ENCODE assay signal across 9 cellular contexts in genomic region chr1:28602536-28603439, GRCh38. TPM values are rescaled to one million over a fixed set of nuclear protein-coding genes. Genes with fewer than 3 reads are reported as not detected.
DNase-seq lines count a peak whose midpoint lies in the region; ATAC-seq and TF ChIP-seq lines count a peak whose summit lies in the region.
"Had no signal": no experiment of that assay in that cellular context is flagged by ENCODE, and none has a peak within 500 bp of the region (broad histone marks: within the 10 kb centered on the region; RNA-seq: fewer than 3 reads in every experiment).

No MANE protein-coding gene starts in this region.

- H3K9me3 ChIP-seq in SK-N-SH (no peaks in the 10 kb centered on the region), endodermal cell (ENCODE audit: control insufficient read depth, low read length) (no peaks in the 10 kb centered on the region)

- CTCF ChIA-PET in SK-N-SH (lab: Yijun Ruan, JAX): interaction anchor here (0.6 to 6.4 kb wide), 34 partner anchors 9 to 354 kb away, joined by 3 to 48 read pairs (median 4); partner anchors contain the start of gene RCC1

- peak overlapping the region; percentile 81 for H3K27ac Mint-ChIP-seq in endodermal cell
- no peak overlapping the region for H3K27ac Mint-ChIP-seq in mesothelial cell of epicardium
- peak overlapping the region in 1 of 2 donors; percentile 33 for H3K27ac Mint-ChIP-seq in natural killer cell

- DNase-seq in NOMO-1 (lab: John Stamatoyannopoulos, UW; ENCODE audit: unreplicated experiment in 2 of 2) (peak; percentile 22 to 47), NOMO-1 treated with dmso at 0.1 percent for 144 hours (lab: John Stamatoyannopoulos, UW; ENCODE audit: unreplicated experiment) (no peak), Kasumi-1 (lab: John Stamatoyannopoulos, UW) (peak; percentile 73 to 88), SK-N-SH (peak; percentile 80), endodermal cell (peak; percentile 86), mesothelial cell of epicardium (ENCODE audit: low spot score in 2 of 2, unreplicated experiment in 2 of 2) (peak in 1 of 2 experiments; percentile 65), natural killer cell (no peak)

- no peaks in the 10 kb centered on the region for H3K27me3 ChIP-seq in SK-N-SH (ENCODE audit: insufficient read depth)
- H3K27me3 ChIP-seq in endodermal cell (ENCODE audit: control insufficient read depth, insufficient read depth, low read length, poor library complexity, severe bottlenecking): no peaks in the 10 kb centered on the region

- ATAC-seq in GM18517 (IDR thresholded peaks at IDR 0.05; ENCODE audit: unreplicated experiment) (no peak), natural killer cell (no peak)

- H3K36me3 Mint-ChIP-seq in endodermal cell (ENCODE audit: low read depth): peaks cover 32% of the 10 kb centered on the region
- H3K36me3 Mint-ChIP-seq in mesothelial cell of epicardium: peaks cover 2% of the 10 kb centered on the region
- no peaks in the 10 kb centered on the region for H3K36me3 Mint-ChIP-seq in natural killer cell

- no peaks in the 10 kb centered on the region for H3K9me3 Mint-ChIP-seq in endodermal cell
- H3K9me3 Mint-ChIP-seq in mesothelial cell of epicardium: no peaks in the 10 kb centered on the region
- H3K9me3 Mint-ChIP-seq in natural killer cell: no peaks in the 10 kb centered on the region

- H3K27me3 Mint-ChIP-seq in endodermal cell (ENCODE audit: insufficient read depth) (no peaks in the 10 kb centered on the region), mesothelial cell of epicardium (ENCODE audit: low read depth) (no peaks in the 10 kb centered on the region), natural killer cell (ENCODE audit: low read depth in 2 of 2) (no peaks in the 10 kb centered on the region)

- no peak overlapping the region for H3K4me3 Mint-ChIP-seq in endodermal cell
- no peak overlapping the region for H3K4me3 Mint-ChIP-seq in mesothelial cell of epicardium
- no peak overlapping the region for H3K4me3 Mint-ChIP-seq in natural killer cell

- H3K9ac ChIP-seq in SK-N-SH: no peak overlapping the region
- H3K9ac ChIP-seq in endodermal cell (ENCODE audit: extremely low read depth, low read length, poor library complexity, severe bottlenecking): no peak overlapping the region

- no peak for TF ChIP-seq EP300 in SK-N-SH (IDR thresholded peaks at IDR 0.05; ENCODE audit: borderline replicate concordance in 1 of 2, low read depth in 1 of 2, low read length in 1 of 2)

- WGBS in SK-N-SH (ENCODE audit: low lambda C conversion rate): 61% methylated on average over 15 of the region's 15 CpGs
- 78% methylated on average over 13 to 15 of the region's 15 CpGs for WGBS in endodermal cell (ENCODE audit: insufficient coverage in 1 of 2, insufficient read length in 1 of 2), 2 experiments

- peaks cover 4% of the 10 kb centered on the region; the same call in 1 of the 2 replicates for H4K20me1 ChIP-seq in SK-N-SH (ENCODE audit: insufficient read depth)

- intact Hi-C loops in natural killer cell (cut with micrococcal nuclease): no loop called here

- H3F3A ChIP-seq in SK-N-SH (replicated peaks; ENCODE audit: insufficient read depth): peaks cover 32% of the 10 kb centered on the region

- H3K4me1 ChIP-seq in SK-N-SH (ENCODE audit: control insufficient read depth in 1 of 2, insufficient read depth in 2 of 2, low read depth in 1 of 2, low read length in 1 of 2) (peaks cover 0 to 13% of the 10 kb centered on the region in 2 experiments; a peak in 3 of 4 replicates), endodermal cell (ENCODE audit: control insufficient read depth, insufficient read depth, low read length) (no peaks in the 10 kb centered on the region)

- TF ChIP-seq CTCF in SK-N-SH (IDR thresholded peaks at IDR 0.05) (peak; percentile 86), endodermal cell (conservative IDR thresholded peaks at IDR 0.05) (peak; percentile 83), mesothelial cell of epicardium (IDR thresholded peaks at IDR 0.05; ENCODE audit: unreplicated experiment) (peak; percentile 45), natural killer cell (IDR thresholded peaks at IDR 0.05) (no peak)

- no peaks in the 10 kb centered on the region for H3K9me2 ChIP-seq in SK-N-SH

- H3K79me2 ChIP-seq in SK-N-SH (ENCODE audit: insufficient read depth): no peaks in the 10 kb centered on the region

- H3K4me3 ChIP-seq in SK-N-SH (ENCODE audit: low read depth in 2 of 2, low read length in 1 of 2) (no peak overlapping the region; a peak in 1 of 4 replicates), endodermal cell (ENCODE audit: low read length) (no peak overlapping the region)

- H3K4me1 Mint-ChIP-seq in endodermal cell: no peaks in the 10 kb centered on the region
- no peaks in the 10 kb centered on the region for H3K4me1 Mint-ChIP-seq in mesothelial cell of epicardium
- H3K4me1 Mint-ChIP-seq in natural killer cell: no peaks in the 10 kb centered on the region

- H3K36me3 ChIP-seq in SK-N-SH (replicated peaks in 1 of 2; ENCODE audit: control insufficient read depth in 1 of 2, insufficient read depth in 2 of 2, low read length in 1 of 2): peaks cover 8 to 20% of the 10 kb centered on the region in 2 experiments
- peaks cover 35% of the 10 kb centered on the region for H3K36me3 ChIP-seq in endodermal cell (ENCODE audit: control insufficient read depth, insufficient read depth, low read length)

- no peak overlapping the region for H2AFZ ChIP-seq in SK-N-SH (ENCODE audit: low read depth)

- H3K4me2 ChIP-seq in SK-N-SH: peak overlapping the region; percentile 71

- H3K27ac ChIP-seq in SK-N-SH (ENCODE audit: low read depth in 2 of 2, low read length in 1 of 2) (peak overlapping the region in 1 of 2 experiments; percentile 69; a peak in 2 of 4 replicates), endodermal cell (ENCODE audit: low read depth, low read length) (no peak overlapping the region)

- POLR2A ChIA-PET in SK-N-SH (lab: Yijun Ruan, JAX): interaction anchor here (1.1 to 1.8 kb wide), 2 partner anchors 21 to 84 kb away, joined by 3 to 14 read pairs; no protein-coding TSS in a partner anchor

- peak; percentile 92 for TF ChIP-seq RAD21 in SK-N-SH (IDR thresholded peaks at IDR 0.05; ENCODE audit: low read length)

TF ChIP-seq in SK-N-SH, 30 proteins besides CTCF, POLR2A, EP300 and RAD21:
- no peak for TF ChIP-seq JUND (IDR thresholded peaks at IDR 0.05)
- TF ChIP-seq SMC3 (IDR thresholded peaks at IDR 0.05; ENCODE audit: low read depth, low read length): peak; percentile 84

RNA-seq across cellular contexts. Expression of gene RAB42, which starts 10.7 kb away (rescaled TPM):
- 4.6 and 5.5 TPM in 2 replicates for polyA plus RNA-seq in SK-N-SH (2012; rRNA removed)
- polyA plus RNA-seq in SK-N-SH (2012; cell fraction: cytosol; rRNA removed): 3.2 and 4.9 TPM in 2 replicates
- polyA plus RNA-seq in SK-N-SH (2012; cell fraction: nucleus; rRNA removed): 1.4 and 1.5 TPM in 2 replicates
- total RNA-seq in endodermal cell (1 to 10 TPM; 2.1 to 3.0 TPM), mesothelial cell of epicardium (4.6 to 5.1 TPM (median 4.8 TPM) in 3 replicates), natural killer cell (under 1 TPM in 1 of 3 donors, not detected in 2; 0.38 TPM)
- 2.6 TPM for polyA plus RNA-seq in endodermal cell (2013, experiment 1 of 2)
- polyA plus RNA-seq in endodermal cell (2013, experiment 2 of 2): 3.1 TPM

RNA-seq across cellular contexts. Expression of gene TAF12, which starts 40.1 kb away (rescaled TPM):
- 34.9 and 44.2 TPM in 2 replicates for polyA plus RNA-seq in SK-N-SH (2012; rRNA removed)
- polyA plus RNA-seq in SK-N-SH (2012; cell fraction: cytosol; rRNA removed): 47.9 and 60.4 TPM in 2 replicates
- polyA plus RNA-seq in SK-N-SH (2012; cell fraction: nucleus; rRNA removed): 8.3 and 15.5 TPM in 2 replicates
- total RNA-seq in endodermal cell (10 to 100 TPM; 29.3 to 39.5 TPM), mesothelial cell of epicardium (16.7 to 18.4 TPM (median 17.7 TPM) in 3 replicates), natural killer cell (10 to 100 TPM; 17.9 to 23.8 (median 23.1) TPM)
- polyA plus RNA-seq in endodermal cell (2013, experiment 1 of 2): 26.1 TPM
- 24.0 TPM for polyA plus RNA-seq in endodermal cell (2013, experiment 2 of 2)

RNA-seq across cellular contexts. Expression of gene RNU11, which starts 45.6 kb away (rescaled TPM):
- not detected in 2 replicates for polyA plus RNA-seq in SK-N-SH (2012; rRNA removed)
- not detected in 2 replicates for polyA plus RNA-seq in SK-N-SH (2012; cell fraction: cytosol; rRNA removed)
- not detected in 2 replicates for polyA plus RNA-seq in SK-N-SH (2012; cell fraction: nucleus; rRNA removed)
- not detected for total RNA-seq in endodermal cell
- polyA plus RNA-seq in endodermal cell (2013, experiment 1 of 2): 4,629 TPM
- 4,613 TPM for polyA plus RNA-seq in endodermal cell (2013, experiment 2 of 2)
- not detected in 3 replicates for total RNA-seq in mesothelial cell of epicardium
- not detected for total RNA-seq in natural killer cell
- polyA plus RNA-seq: thymus had no signal

RNA-seq across cellular contexts. Expression of gene TRNAU1AP, which starts 49.9 kb away (rescaled TPM):
- 25.8 and 31.2 TPM in 2 replicates for polyA plus RNA-seq in SK-N-SH (2012; rRNA removed)
- polyA plus RNA-seq in SK-N-SH (2012; cell fraction: cytosol; rRNA removed): 26.7 and 28.3 TPM in 2 replicates
- polyA plus RNA-seq in SK-N-SH (2012; cell fraction: nucleus; rRNA removed): 32.6 and 44.8 TPM in 2 replicates
- 10 to 100 TPM; 49.6 to 53.7 TPM for total RNA-seq in endodermal cell
- 31.5 TPM for polyA plus RNA-seq in endodermal cell (2013, experiment 1 of 2)
- polyA plus RNA-seq in endodermal cell (2013, experiment 2 of 2): 27.0 TPM
- total RNA-seq in mesothelial cell of epicardium: 23.3 to 25.5 TPM (median 25.0 TPM) in 3 replicates
- 10 to 100 TPM; 28.3 to 38.7 (median 32.1) TPM for total RNA-seq in natural killer cell

Comparison
In these comparisons a context has a peak if more than half of its experiments do, and no peak if none do; other contexts are left out.
1. DNase-seq: peak in NOMO-1 (2 of 2), Kasumi-1 (2 of 2), SK-N-SH (single experiment) and endodermal cell (single experiment); none in NOMO-1 treated with dmso at 0.1 percent for 144 hours (single experiment) and natural killer cell (single experiment).